Comparison of ENCODE assay signal across 8 cellular contexts in genomic region chr19:3343619-3344502, GRCh38. TPM values are rescaled to one million over a fixed set of nuclear protein-coding genes. Genes with fewer than 3 reads are reported as not detected.
DNase-seq lines count a peak whose midpoint lies in the region; ATAC-seq and TF ChIP-seq lines count a peak whose summit lies in the region.

No MANE protein-coding gene starts in this region.

- ATAC-seq in GM18519 (IDR thresholded peaks at IDR 0.05; ENCODE audit: low FRiP score, unreplicated experiment) (no peak), HG02571 (IDR thresholded peaks at IDR 0.05; ENCODE audit: unreplicated experiment) (no peak)

- H3K36me3 ChIP-seq in osteoblast (ENCODE audit: insufficient read depth, low read length), result no peaks in the 10 kb centered on the region

- no peak for TF ChIP-seq CTCF in fibroblast of the aortic adventitia (IDR thresholded peaks at IDR 0.05; ENCODE audit: insufficient read depth, low read length)
- no peak for TF ChIP-seq CTCF in osteoblast (IDR thresholded peaks at IDR 0.05; ENCODE audit: extremely low read depth, low read depth, low read length)

- peak overlapping the region; percentile 84 for H2AFZ ChIP-seq in osteoblast (ENCODE audit: low read length)

- H3K27ac ChIP-seq in osteoblast (ENCODE audit: low read depth, low read length), result peak overlapping the region; percentile 15

- peaks cover 17% of the 10 kb centered on the region for H3K4me1 ChIP-seq in osteoblast (ENCODE audit: insufficient read depth, low read length)

- DNase-seq in NCI-H2196 (lab: John Stamatoyannopoulos, UW; ENCODE audit: unreplicated experiment), result peak; percentile 50
- no peak for DNase-seq in NCI-H2196 treated with DMSO at 0.1 percent for 48 hours (lab: John Stamatoyannopoulos, UW; ENCODE audit: unreplicated experiment)
- peak; percentile 94 for DNase-seq in NCI-H226
- peak; percentile 44 for DNase-seq in activated T-cell treated with anti-CD3 and anti-CD28 coated beads, Interleukin-2, amount 50 U/mL, for 1 hour
- DNase-seq in fibroblast of the aortic adventitia (ENCODE audit: low read depth), result peak; percentile 87
- DNase-seq in osteoblast (ENCODE audit: insufficient read length, low spot score, missing footprints), result peak; percentile 98

- no peaks in the 10 kb centered on the region for H3K79me2 ChIP-seq in osteoblast (ENCODE audit: insufficient read depth, low read length)

- H3K4me3 ChIP-seq in fibroblast of the aortic adventitia (ENCODE audit: low read depth, low read length), result peak overlapping the region; percentile 46
- H3K4me3 ChIP-seq in osteoblast (ENCODE audit: insufficient read depth, low read length), result peak overlapping the region; percentile 71

- no peaks in the 10 kb centered on the region for H3K9me3 ChIP-seq in osteoblast (ENCODE audit: low read depth, low read length)

- H4K20me1 ChIP-seq in osteoblast (ENCODE audit: insufficient read depth, low read length), result no peaks in the 10 kb centered on the region

- no peaks in the 10 kb centered on the region for H3K27me3 ChIP-seq in osteoblast (ENCODE audit: insufficient read depth, low read length)

- peak overlapping the region; percentile 72 for H3K4me2 ChIP-seq in osteoblast (ENCODE audit: insufficient read depth, low read length)

RNA-seq across cellular contexts. Expression of gene NFIC, which starts 22.5 kb away (rescaled TPM):
- total RNA-seq in fibroblast of the aortic adventitia (ENCODE audit: low replicate concordance) (79.5 and 83.2 TPM in 2 replicates), osteoblast (57.2 and 61.2 TPM in 2 replicates)
